In genomic region chr18:48928787-48929186, GRCh38 we compare ENCODE assay signal across 8 cellular contexts. TPM values are rescaled to one million over a fixed set of nuclear protein-coding genes. Genes with fewer than 3 reads are reported as not detected.
DNase-seq lines count a peak whose midpoint lies in the region; ATAC-seq and TF ChIP-seq lines count a peak whose summit lies in the region.

No MANE protein-coding gene starts in this region.

- H3K27me3 Mint-ChIP-seq in nephron progenitor cell (ENCODE audit: low read depth, poor library complexity): no peaks in the 10 kb centered on the region

- H3K4me1 Mint-ChIP-seq in nephron progenitor cell: peaks cover 98% of the 10 kb centered on the region

- ATAC-seq in GM18867 (IDR thresholded peaks at IDR 0.05; ENCODE audit: unreplicated experiment) (peak; percentile 93), HG02981 (IDR thresholded peaks at IDR 0.05; ENCODE audit: unreplicated experiment) (peak; percentile 52), upper lobe of right lung (peak; percentile 83)

- peak overlapping the region; percentile 77 for H3K4me3 Mint-ChIP-seq in nephron progenitor cell

- no peaks in the 10 kb centered on the region for H3K9me3 Mint-ChIP-seq in nephron progenitor cell

- peaks cover 98% of the 10 kb centered on the region for H3K4me1 ChIP-seq in upper lobe of right lung

- H3K36me3 Mint-ChIP-seq in nephron progenitor cell (ENCODE audit: low read depth): peaks cover 6% of the 10 kb centered on the region

- H3K27me3 ChIP-seq in upper lobe of right lung: no peaks in the 10 kb centered on the region

- H3K27ac ChIP-seq in upper lobe of right lung: peak overlapping the region; percentile 77

- H3K4me3 ChIP-seq in epithelial cell of esophagus (ENCODE audit: low read length) (no peak overlapping the region), upper lobe of right lung (peak overlapping the region; percentile 1)

- no peaks in the 10 kb centered on the region for H3K36me3 ChIP-seq in upper lobe of right lung

- peak overlapping the region; percentile 18 for H3K27ac Mint-ChIP-seq in nephron progenitor cell

- no peaks in the 10 kb centered on the region for H3K9me3 ChIP-seq in upper lobe of right lung

- intact Hi-C loops in upper lobe of right lung (cut with DNase I): no loop called here

- peak; percentile 58 for DNase-seq in NCI-H510A (lab: John Stamatoyannopoulos, UW)
- peak; percentile 85 for DNase-seq in activated CD8-positive, alpha-beta memory T cell treated with anti-CD3 and anti-CD28 coated beads for 24 hours
- peak; percentile 76 for DNase-seq in epithelial cell of esophagus (ENCODE audit: low read depth)
- no peak for DNase-seq in nephron progenitor cell
- peak; percentile 87 for DNase-seq in upper lobe of right lung
- DNase-seq in middle frontal gyrus (ENCODE audit: extremely low spot score, low spot score): no peak

- TF ChIP-seq CTCF in epithelial cell of esophagus (IDR thresholded peaks at IDR 0.05; ENCODE audit: insufficient read depth, low read depth, low read length, missing control alignments) (no peak), nephron progenitor cell (IDR thresholded peaks at IDR 0.05) (no peak), upper lobe of right lung (IDR thresholded peaks at IDR 0.05) (no peak)

RNA-seq across cellular contexts. Expression of gene SMAD7, which starts 22.0 kb away (rescaled TPM):
- total RNA-seq in upper lobe of right lung: 68.9 TPM

Comparison
In these comparisons a context has a peak if more than half of its experiments do, and no peak if none do; other contexts are left out.
1. DNase-seq: peak in NCI-H510A (single experiment), activated CD8-positive, alpha-beta memory T cell treated with anti-CD3 and anti-CD28 coated beads for 24 hours (single experiment), epithelial cell of esophagus (single experiment) and upper lobe of right lung (single experiment); none in nephron progenitor cell (single experiment) and middle frontal gyrus (single experiment).
2. Peak in every context shown above with its lines, with median percentiles within 50 percentile points of each other: ATAC-seq.